15 cellular contexts compared by ENCODE assay signal in the genomic region with DNA sequence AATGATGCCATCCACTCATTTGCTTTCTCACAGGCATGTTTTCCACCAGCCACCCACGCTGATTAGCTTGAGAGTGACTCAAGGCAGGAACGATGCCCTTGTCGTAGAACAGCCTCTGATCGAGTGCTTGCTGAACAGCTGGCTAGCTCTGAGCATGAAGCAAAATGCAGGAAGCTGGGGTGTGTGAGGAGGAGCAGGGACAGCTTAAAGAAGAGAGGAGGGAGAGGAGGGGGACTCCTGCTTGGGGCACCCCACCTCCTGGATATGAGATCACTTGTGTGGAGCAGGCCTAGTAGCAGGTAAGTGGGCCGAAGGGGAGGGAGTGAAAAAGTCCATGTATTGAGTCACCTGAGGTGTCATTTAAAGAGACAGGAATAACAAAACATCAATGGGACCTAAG. TPM values are rescaled to one million over a fixed set of nuclear protein-coding genes. Genes with fewer than 3 reads are reported as not detected.
DNase-seq lines count a peak whose midpoint lies in the region; ATAC-seq, FAIRE-seq and TF ChIP-seq lines count a peak whose summit lies in the region.
"Had no signal": no experiment of that assay in that cellular context is flagged by ENCODE, and none has a peak within 500 bp of the region (broad histone marks: within the 10 kb centered on the region; RNA-seq: fewer than 3 reads in every experiment).

No MANE protein-coding gene starts in this region.

- no peaks in the 10 kb centered on the region for H3K36me3 Mint-ChIP-seq in neural progenitor cell
- H3K36me3 Mint-ChIP-seq: CD8-positive, alpha-beta memory T cell; natural killer cell had no signal

- peak; percentile 60 to 64 for ATAC-seq in activated CD4-positive, CD25-positive, alpha-beta regulatory T cell treated with anti-CD3 and anti-CD28 coated beads, Interleukin-2, amount 50 U/mL, for 24 hours
- no peak for ATAC-seq in HCT116
- ATAC-seq: left lung, natural killer cell had no signal

- no peak overlapping the region for H2AK5ac ChIP-seq in H1 (ENCODE audit: low read depth, low read length)

- no TSS peak for BruUV-seq in HCT116 (replicated peaks; lab: Mats Ljungman, UMichigan)

- H3K9me2 ChIP-seq in HCT116 (ENCODE audit: insufficient read depth): no peaks in the 10 kb centered on the region

- H3K23me2 ChIP-seq in H1 (ENCODE audit: low read depth, low read length): no peaks in the 10 kb centered on the region

- no peak overlapping the region for H3K4ac ChIP-seq in H1 (replicated peaks; ENCODE audit: insufficient read length, low read depth, low read length)

- H3K4me1 ChIP-seq in HCT116 (ENCODE audit: control insufficient read depth in 1 of 2, insufficient read depth in 2 of 2, low read length in 2 of 2) (peaks cover 0 to 7% of the 10 kb centered on the region in 2 experiments; a peak in 1 of 4 replicates), H1 (replicated peaks in 1 of 4; ENCODE audit: control insufficient read depth in 3 of 4, insufficient read depth in 4 of 4, low read length in 3 of 4) (no peaks in the 10 kb centered on the region), neural progenitor cell (no peaks in the 10 kb centered on the region)
- H3K4me1 ChIP-seq: left lung had no signal

- no peak overlapping the region for H2BK20ac ChIP-seq in H1 (ENCODE audit: low read length)

- H3K23ac ChIP-seq in H1 (ENCODE audit: insufficient read length): no peak overlapping the region

- H3K14ac ChIP-seq in H1 (ENCODE audit: insufficient read length): peak overlapping the region; percentile 66

- TF ChIP-seq CTCF in HCT116 (IDR thresholded peaks at IDR 0.05 in 2 of 3, conservative IDR thresholded peaks at IDR 0.05 in 1 of 3; ENCODE audit: borderline replicate concordance in 1 of 3, insufficient read depth in 1 of 3, low read depth in 2 of 3, low read length in 2 of 3): no peak
- TF ChIP-seq CTCF in H1 (IDR thresholded peaks at IDR 0.05; ENCODE audit: control extremely low read depth in 1 of 3, insufficient read depth in 1 of 3, low read depth in 1 of 3, low read length in 3 of 3): no peak
- TF ChIP-seq CTCF in neural progenitor cell (IDR thresholded peaks at IDR 0.05): no peak

- no peaks in the 10 kb centered on the region for H4K20me1 ChIP-seq in HCT116 (ENCODE audit: insufficient read depth)
- no peaks in the 10 kb centered on the region for H4K20me1 ChIP-seq in H1 (replicated peaks in 1 of 2; ENCODE audit: control insufficient read depth in 1 of 2, insufficient read depth in 2 of 2, low read length in 2 of 2)
- no peaks in the 10 kb centered on the region for H4K20me1 ChIP-seq in neural progenitor cell (ENCODE audit: low read depth)

- H3K27me3 ChIP-seq in HCT116 (ENCODE audit: insufficient read depth, low read length): no peaks in the 10 kb centered on the region
- H3K27me3 ChIP-seq in H1 (replicated peaks in 1 of 4; ENCODE audit: control insufficient read depth in 3 of 4, extremely low read depth in 1 of 4, insufficient read depth in 3 of 4, low read length in 3 of 4): no peaks in the 10 kb centered on the region
- H3K27me3 ChIP-seq in neural progenitor cell: no peaks in the 10 kb centered on the region
- H3K27me3 ChIP-seq: left lung had no signal

- H3K9me3 Mint-ChIP-seq in neural progenitor cell: peaks cover 8% of the 10 kb centered on the region
- H3K9me3 Mint-ChIP-seq: natural killer cell had no signal

- DNase-seq in activated CD4-positive, CD25-positive, alpha-beta regulatory T cell (lab: John Stamatoyannopoulos, UW): no peak
- DNase-seq in HCT116 (ENCODE audit: low read depth, low spot score): no peak
- no peak for DNase-seq in H1 (ENCODE audit: low read depth in 1 of 2, low spot score in 2 of 2)
- DNase-seq in skeletal muscle cell (ENCODE audit: low read depth): peak; percentile 38
- no peak for DNase-seq in NAMALWA (ENCODE audit: low spot score)
- no peak for DNase-seq in neural progenitor cell (ENCODE audit: low spot score)
- no peak for DNase-seq in OCI-M1 (lab: John Stamatoyannopoulos, UW)
- DNase-seq: 8988T; activated effector memory CD4-positive, alpha-beta T cell treated with anti-CD3 and anti-CD28 coated beads, Interleukin-2, amount 50 U/mL, for 16 hours; CD8-positive, alpha-beta memory T cell; left lung; natural killer cell; NCI-H1105 treated with DMSO at 0.1 percent for 48 hours; NCI-H345 had no signal

- H3K4me1 Mint-ChIP-seq in neural progenitor cell: peaks cover 4% of the 10 kb centered on the region

- H4K5ac ChIP-seq in H1 (ENCODE audit: insufficient read length, low read depth, low read length): no peak overlapping the region

- intact Hi-C loops in HCT116 (cut with micrococcal nuclease): no loop called here

- H3K56ac ChIP-seq in H1 (replicated peaks; ENCODE audit: insufficient read length, low read depth, low read length): no peak overlapping the region

- H2BK12ac ChIP-seq in H1 (ENCODE audit: low read depth, low read length): no peak overlapping the region

- 0 out of 2 replicates have a peak overlapping the region, but pooled peaks have one; percentile 35 for H2BK5ac ChIP-seq in H1 (ENCODE audit: low read depth, low read length)

- no peaks in the 10 kb centered on the region for H3F3A ChIP-seq in neural progenitor cell (ENCODE audit: low read depth)

- no peak overlapping the region for H3K27ac ChIP-seq in HCT116 (ENCODE audit: low read depth, low read length)
- H3K27ac ChIP-seq in H1 (ENCODE audit: low read depth, low read length): no peak overlapping the region
- no peak overlapping the region for H3K27ac ChIP-seq in neural progenitor cell
- H3K27ac ChIP-seq: left lung had no signal

- no peak overlapping the region for H2AFZ ChIP-seq in HCT116 (ENCODE audit: low read depth, low read length, poor library complexity, severe bottlenecking)
- no peak overlapping the region for H2AFZ ChIP-seq in H1 (ENCODE audit: low read length)
- H2AFZ ChIP-seq in neural progenitor cell (replicated peaks): no peak overlapping the region

- no peak for TF ChIP-seq POLR2A in HCT116 (IDR thresholded peaks at IDR 0.05; ENCODE audit: borderline replicate concordance, extremely low read depth, insufficient read depth, insufficient read length)
- TF ChIP-seq POLR2A in H1 (IDR thresholded peaks at IDR 0.05; ENCODE audit: control extremely low read depth in 1 of 2, low read depth in 2 of 2, low read length in 2 of 2): no peak

- no peak for TF ChIP-seq RAD21 in HCT116 (IDR thresholded peaks at IDR 0.05; ENCODE audit: low read depth)
- TF ChIP-seq RAD21 in H1 (IDR thresholded peaks at IDR 0.05 in 1 of 2, conservative IDR thresholded peaks at IDR 0.05 in 1 of 2; ENCODE audit: low read depth in 2 of 2, low read length in 2 of 2): no peak

- POLR2A ChIA-PET in HCT116 (lab: Charles Lee) (no interaction called here), H1 (lab: Charles Lee; ENCODE audit: partially characterized antibody) (no interaction called here)

- no peak overlapping the region for H4K91ac ChIP-seq in H1 (replicated peaks; ENCODE audit: insufficient read length, low read length)

- no peak for FAIRE-seq in H1 (lab: Jason Lieb, UNC)

- CTCF ChIA-PET in HCT116 (lab: Charles Lee) (no interaction called here), H1 (lab: Charles Lee; ENCODE audit: partially characterized antibody) (no interaction called here)

- H3K9me3 ChIP-seq in HCT116 (ENCODE audit: control insufficient read depth in 1 of 2, insufficient read depth in 1 of 2, low read depth in 1 of 2, low read length in 2 of 2) (no peaks in the 10 kb centered on the region), H1 (ENCODE audit: insufficient read depth in 2 of 2, low read depth in 1 of 2, low read length in 1 of 2) (no peaks in the 10 kb centered on the region; a peak in 1 of 4 replicates), neural progenitor cell (ENCODE audit: low read depth) (no peaks in the 10 kb centered on the region)
- H3K9me3 ChIP-seq: left lung had no signal

- no peaks in the 10 kb centered on the region for H3K36me3 ChIP-seq in HCT116 (ENCODE audit: control insufficient read depth in 1 of 2, insufficient read depth in 2 of 2, low read length in 2 of 2)
- no peaks in the 10 kb centered on the region for H3K36me3 ChIP-seq in H1 (ENCODE audit: control insufficient read depth in 2 of 4, insufficient read depth in 4 of 4, low read length in 3 of 4)
- H3K36me3 ChIP-seq in neural progenitor cell: no peaks in the 10 kb centered on the region
- H3K36me3 ChIP-seq: left lung had no signal

- H3K4me3 ChIP-seq in HCT116 (replicated peaks in 1 of 2; ENCODE audit: low read depth in 1 of 2, low read length in 2 of 2) (no peak overlapping the region), H1 (ENCODE audit: extremely low read depth in 1 of 4, insufficient read depth in 2 of 4, low read depth in 3 of 4, low read length in 4 of 4) (no peak overlapping the region), skeletal muscle cell (ENCODE audit: low read depth, low read length) (no peak overlapping the region), neural progenitor cell (no peak overlapping the region)
- H3K4me3 ChIP-seq: left lung had no signal

- no peaks in the 10 kb centered on the region for H3K79me2 ChIP-seq in HCT116 (ENCODE audit: insufficient read depth, low read length)
- H3K79me2 ChIP-seq in H1 (ENCODE audit: control insufficient read depth in 1 of 2, insufficient read depth in 2 of 2, low read length in 2 of 2): no peaks in the 10 kb centered on the region
- H3K79me2 ChIP-seq in neural progenitor cell (ENCODE audit: low read depth): no peaks in the 10 kb centered on the region

- no peak overlapping the region for H4K8ac ChIP-seq in H1 (ENCODE audit: extremely low read depth, insufficient read depth, low read length)

- H3K4me2 ChIP-seq in HCT116 (ENCODE audit: low read length) (no peak overlapping the region), H1 (ENCODE audit: insufficient read depth in 1 of 2, low read depth in 2 of 2, low read length in 2 of 2) (no peak overlapping the region), neural progenitor cell (no peak overlapping the region)

- no peaks in the 10 kb centered on the region for H3K79me1 ChIP-seq in H1 (ENCODE audit: low read depth, low read length)

- H2BK120ac ChIP-seq in H1 (replicated peaks; ENCODE audit: low read depth, low read length): no peak overlapping the region

- 79% methylated on average over 5 of the region's 5 CpGs; no CpG with 5 or more reads in 1 of the 2 experiments for WGBS in H1 (ENCODE audit: extremely low coverage in 1 of 2, insufficient coverage in 1 of 2, insufficient read length in 1 of 2, insufficient replicate concordance in 2 of 2, low coverage in 1 of 2, low lambda C conversion rate in 2 of 2, missing lambda C conversion rate in 1 of 2), 2 experiments

- RAD21 ChIA-PET in HCT116 (lab: Charles Lee; ENCODE audit: low non-redundant PET in 1 of 2, low total read pairs in 2 of 2, uncharacterized antibody in 2 of 2, unreplicated experiment in 2 of 2): interaction anchor here in 1 of 2 experiments (0.6 kb wide), 1 partner anchor 591 kb away, joined by 3 read pairs; no protein-coding TSS in a partner anchor

- TF ChIP-seq EP300 in H1 (IDR thresholded peaks at IDR 0.05; ENCODE audit: borderline replicate concordance in 1 of 2, low read depth in 2 of 2, low read length in 2 of 2): no peak

- H3K27ac Mint-ChIP-seq in neural progenitor cell: no peak overlapping the region
- H3K27ac Mint-ChIP-seq: natural killer cell had no signal

- peaks cover 6% of the 10 kb centered on the region for H3K27me3 Mint-ChIP-seq in neural progenitor cell (ENCODE audit: insufficient read depth, low read depth)

- no peak overlapping the region for H3K9ac ChIP-seq in HCT116 (ENCODE audit: low read length)
- no peak overlapping the region for H3K9ac ChIP-seq in H1 (replicated peaks in 1 of 4; ENCODE audit: extremely low read depth in 1 of 4, low read depth in 3 of 4, low read length in 3 of 4)
- no peak overlapping the region for H3K9ac ChIP-seq in neural progenitor cell

- H3K4me3 Mint-ChIP-seq in neural progenitor cell: no peak overlapping the region
- H3K4me3 Mint-ChIP-seq: CD8-positive, alpha-beta memory T cell; natural killer cell had no signal

- H3K18ac ChIP-seq in H1 (ENCODE audit: extremely low read depth, low read length): no peak overlapping the region

- no peak overlapping the region for H2BK15ac ChIP-seq in H1 (ENCODE audit: low read length)

RNA-seq across cellular contexts. Expression of a gene that starts 48.8 kb away (rescaled TPM):
- 9.2 TPM for total RNA-seq in HCT116 (2021; ENCODE audit: unreplicated experiment)
- 4.4 and 6.0 TPM in 2 replicates for polyA plus RNA-seq in HCT116 (2012)
- total RNA-seq in H1 (2021; fragmentation: NEBNext Ultra II Directional; extraction: Animal tissue kit (Norgen Biotek cat#: 25700)): 16.7 and 17.0 TPM in 2 replicates
- 2.6 and 3.8 TPM in 2 replicates for polyA plus RNA-seq in H1 (2011; rRNA removed)
- 2.7 TPM for polyA plus RNA-seq in H1 (2011; cell fraction: cytosol; rRNA removed)
- 5.0 TPM for polyA plus RNA-seq in H1 (2011; cell fraction: nucleus; rRNA removed)
- 4.8 to 6.0 TPM (median 5.3 TPM) in 4 replicates for polyA plus RNA-seq in H1 (2012, experiment 1 of 2)
- polyA plus RNA-seq in H1 (2012, experiment 2 of 2): 3.8 TPM
- polyA plus RNA-seq in H1 (2013, experiment 1 of 2): 5.1 TPM
- polyA plus RNA-seq in H1 (2013, experiment 2 of 2): 5.3 TPM
- polyA minus RNA-seq in H1 (2011; rRNA and poly(A)+ RNA removed): 1.7 and 2.3 TPM in 2 replicates
- 8.1 TPM for polyA minus RNA-seq in H1 (2011; cell fraction: cytosol; rRNA and poly(A)+ RNA removed)
- 15.0 TPM for polyA minus RNA-seq in H1 (2011; cell fraction: nucleus; rRNA and poly(A)+ RNA removed)
- total RNA-seq in neural progenitor cell (ENCODE audit: low replicate concordance): 4.2 and 7.2 TPM in 2 replicates
